11 cellular contexts compared by ENCODE assay signal in the genomic region with DNA sequence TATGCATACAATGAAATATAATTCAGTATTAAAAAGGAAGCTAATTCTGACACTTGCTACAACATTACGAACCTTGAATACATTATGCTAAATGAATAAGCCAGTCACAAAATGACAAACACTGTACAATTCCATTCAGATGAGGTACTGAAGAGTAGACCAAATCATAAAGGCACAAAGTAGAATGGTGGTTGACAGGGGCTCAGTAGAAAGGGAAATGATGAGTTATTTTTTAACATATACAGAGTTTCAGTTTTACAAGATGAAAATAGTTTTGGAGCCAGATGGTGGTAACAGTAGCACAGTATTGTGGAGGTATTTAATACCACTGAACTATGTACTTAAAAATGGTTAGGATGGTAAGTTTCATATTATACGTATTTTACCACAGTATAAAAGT.
DNase-seq lines count a peak whose midpoint lies in the region; ATAC-seq, FAIRE-seq and TF ChIP-seq lines count a peak whose summit lies in the region.
"Had no signal": no experiment of that assay in that cellular context is flagged by ENCODE, and none has a peak within 500 bp of the region (broad histone marks: within the 10 kb centered on the region; RNA-seq: fewer than 3 reads in every experiment).

No MANE protein-coding gene starts in this region.

- H3K4me3 ChIP-seq in vagina (no peak overlapping the region), coronary artery (no peak overlapping the region)

- peak; percentile 55 for FAIRE-seq in GM18507 (lab: Jason Lieb, UNC)

- H3K4me1 Mint-ChIP-seq in chondrocyte (ENCODE audit: low read depth), result no peaks in the 10 kb centered on the region
- H3K4me1 Mint-ChIP-seq: endodermal cell had no signal

- no peak overlapping the region for H3K27ac Mint-ChIP-seq in chondrocyte (ENCODE audit: unreplicated experiment)
- H3K27ac Mint-ChIP-seq: CD8-positive, alpha-beta T cell; endodermal cell; WTC11 had no signal

- H3K36me3 ChIP-seq in vagina, result no peaks in the 10 kb centered on the region

- TF ChIP-seq CTCF in chondrocyte (IDR thresholded peaks at IDR 0.05) (no peak), vagina (IDR thresholded peaks at IDR 0.05) (no peak), coronary artery (IDR thresholded peaks at IDR 0.05) (no peak)

- H3K27me3 Mint-ChIP-seq in chondrocyte (ENCODE audit: low read depth), result no peaks in the 10 kb centered on the region

- peaks cover 13% of the 10 kb centered on the region for H3K9me3 Mint-ChIP-seq in chondrocyte (ENCODE audit: low read depth)
- H3K9me3 Mint-ChIP-seq: endodermal cell, WTC11 had no signal

- no peaks in the 10 kb centered on the region for H3K27me3 ChIP-seq in vagina

- intact Hi-C loops in vagina (cut with DNase I), result no loop called here

- peak; percentile 88 for ATAC-seq in GM19372 (IDR thresholded peaks at IDR 0.05; ENCODE audit: low read depth, unreplicated experiment)
- peak; percentile 94 for ATAC-seq in HG02840 (IDR thresholded peaks at IDR 0.05; ENCODE audit: low FRiP score, unreplicated experiment)
- peak; percentile 94 for ATAC-seq in HG03520 (IDR thresholded peaks at IDR 0.05; ENCODE audit: unreplicated experiment)
- ATAC-seq: CD8-positive, alpha-beta T cell; WTC11 had no signal

- H3K27ac ChIP-seq in vagina, result no peak overlapping the region
- H3K27ac ChIP-seq in coronary artery, result no peak overlapping the region

- no peaks in the 10 kb centered on the region for H3K4me1 ChIP-seq in vagina

- no peaks in the 10 kb centered on the region for H3K36me3 Mint-ChIP-seq in chondrocyte (ENCODE audit: low read depth)
- H3K36me3 Mint-ChIP-seq: CD8-positive, alpha-beta T cell; WTC11 had no signal

- no peak for TF ChIP-seq POLR2A in vagina (IDR thresholded peaks at IDR 0.05)

- H3K9me3 ChIP-seq in vagina, result no peaks in the 10 kb centered on the region

- no peak for DNase-seq in GM18507 (ENCODE audit: extremely low spot score, insufficient read length, low read depth)
- no peak for DNase-seq in chondrocyte (ENCODE audit: low spot score)
- DNase-seq in vagina (ENCODE audit: extremely low spot score in 2 of 2), result no peak
- DNase-seq in coronary artery (ENCODE audit: low spot score), result no peak
- DNase-seq in HK-2 (ENCODE audit: unreplicated experiment), result no peak
- DNase-seq: CD8-positive, alpha-beta T cell; endodermal cell had no signal

- H3K4me3 Mint-ChIP-seq in chondrocyte (ENCODE audit: unreplicated experiment), result no peak overlapping the region
- H3K4me3 Mint-ChIP-seq: CD8-positive, alpha-beta T cell; endodermal cell; WTC11 had no signal
